In the genomic region with DNA sequence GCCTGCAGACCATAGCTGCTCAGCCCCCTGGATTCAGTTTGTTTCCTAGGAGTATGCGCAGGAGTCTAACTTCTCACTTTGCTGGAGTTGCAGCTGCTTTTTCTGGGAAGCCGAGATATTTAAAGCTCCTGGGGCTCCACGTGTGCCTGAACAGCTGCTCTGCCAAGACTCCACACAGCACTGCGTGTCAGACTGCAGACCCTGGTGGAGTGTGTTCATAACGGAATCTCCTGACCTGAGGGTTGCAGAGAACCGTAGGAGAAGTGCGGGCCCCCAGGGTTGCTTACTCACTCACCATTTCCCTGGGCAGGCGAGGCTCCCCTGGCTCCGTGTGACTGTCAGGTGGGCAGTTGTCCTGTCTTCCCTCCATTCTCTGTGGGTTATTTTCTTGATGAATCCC, we compare ENCODE assay signal across 20 cellular contexts.
DNase-seq lines count a peak whose midpoint lies in the region; ATAC-seq and TF ChIP-seq lines count a peak whose summit lies in the region.
"Had no signal": no experiment of that assay in that cellular context is flagged by ENCODE, and none has a peak within 500 bp of the region (broad histone marks: within the 10 kb centered on the region; RNA-seq: fewer than 3 reads in every experiment).

No MANE protein-coding gene starts in this region.

- H3K27ac ChIP-seq in stomach smooth muscle (ENCODE audit: low read length) = peak overlapping the region; percentile 3
- no peak overlapping the region for H3K27ac ChIP-seq in colonic mucosa
- H3K27ac ChIP-seq: GM23248, HL-60 had no signal

- peaks cover 6% of the 10 kb centered on the region for H3K36me3 Mint-ChIP-seq in nephron (ENCODE audit: low read depth)
- H3K36me3 Mint-ChIP-seq: CD4-positive, CD25-positive, alpha-beta regulatory T cell; CD8-positive, alpha-beta memory T cell had no signal

- H3K9ac ChIP-seq in stomach smooth muscle (ENCODE audit: low read length in 2 of 2) (no peak overlapping the region), colonic mucosa (ENCODE audit: low read depth in 2 of 2, low read length in 2 of 2) (no peak overlapping the region)
- H3K9ac ChIP-seq: GM23248 had no signal

- H3K27me3 ChIP-seq in stomach smooth muscle (ENCODE audit: control insufficient read depth in 1 of 2, insufficient read depth in 2 of 2, low read length in 2 of 2) (no peaks in the 10 kb centered on the region), colonic mucosa (no peaks in the 10 kb centered on the region)
- H3K27me3 ChIP-seq: BE2C had no signal

- H3K36me3 ChIP-seq in stomach smooth muscle (ENCODE audit: control insufficient read depth in 2 of 2, insufficient read depth in 2 of 2, low read length in 2 of 2) (no peaks in the 10 kb centered on the region), colonic mucosa (no peaks in the 10 kb centered on the region)
- H3K36me3 ChIP-seq: BE2C, HAP-1 had no signal

- H3K27ac Mint-ChIP-seq in nephron = no peak overlapping the region
- H3K27ac Mint-ChIP-seq: CD4-positive, CD25-positive, alpha-beta regulatory T cell; CD8-positive, alpha-beta memory T cell had no signal

- no peak for ATAC-seq in GM18861 (IDR thresholded peaks at IDR 0.05; ENCODE audit: unreplicated experiment)
- ATAC-seq: GM12878 had no signal

- peaks cover 7% of the 10 kb centered on the region for H3K4me1 ChIP-seq in stomach smooth muscle (ENCODE audit: control insufficient read depth, insufficient read depth, low read length)
- H3K4me1 ChIP-seq in colonic mucosa = no peaks in the 10 kb centered on the region
- H3K4me1 ChIP-seq: BE2C, HAP-1 had no signal

- intact Hi-C loops in colonic mucosa (cut with DNase I) = no loop called here

- H3K4me3 ChIP-seq in stomach smooth muscle (ENCODE audit: low read length in 2 of 2) (peak overlapping the region; percentile 35 to 44), colonic mucosa (no peak overlapping the region)
- H3K4me3 ChIP-seq: GM12878, GM23248, HAP-1 had no signal

- peak; percentile 16 for DNase-seq in KBM-7
- DNase-seq in RPMI8226 = peak; percentile 29
- DNase-seq in colonic mucosa = no peak
- DNase-seq: ACHN; BE2C; C1 segment of cervical spinal cord; CD4-positive, CD25-positive, alpha-beta regulatory T cell; CD8-positive, alpha-beta memory T cell; COR-L47; DMS 273 treated with DMSO at 0.1 percent for 48 hours; DMS53; DND-41; EL; GM23248 had no signal

- no peak for TF ChIP-seq CTCF in nephron (IDR thresholded peaks at IDR 0.05; ENCODE audit: unreplicated experiment in 3 of 3)
- no peak for TF ChIP-seq CTCF in colonic mucosa (IDR thresholded peaks at IDR 0.05)

- peak overlapping the region in 2 of 3 experiments; percentile 41 to 77 for H3K4me3 Mint-ChIP-seq in nephron
- H3K4me3 Mint-ChIP-seq: CD4-positive, CD25-positive, alpha-beta regulatory T cell; CD8-positive, alpha-beta memory T cell had no signal

- H3K4me1 Mint-ChIP-seq in nephron = no peaks in the 10 kb centered on the region
- H3K4me1 Mint-ChIP-seq: CD4-positive, CD25-positive, alpha-beta regulatory T cell; CD8-positive, alpha-beta memory T cell had no signal

- in situ Hi-C loops in KBM-7 (cut with MboI; ENCODE audit: low pct_unique_long_range_greater_than_20kb, low sequenced_read_pairs) = no loop called here

- no peaks in the 10 kb centered on the region for H3K27me3 Mint-ChIP-seq in nephron (ENCODE audit: low read depth)
- H3K27me3 Mint-ChIP-seq: CD4-positive, CD25-positive, alpha-beta regulatory T cell; CD8-positive, alpha-beta memory T cell had no signal

- H3K9me3 ChIP-seq in stomach smooth muscle (ENCODE audit: control insufficient read depth in 2 of 2, low read length in 2 of 2) (no peaks in the 10 kb centered on the region), colonic mucosa (no peaks in the 10 kb centered on the region)
- H3K9me3 ChIP-seq: BE2C had no signal

- peaks cover 20% of the 10 kb centered on the region for H3K9me3 Mint-ChIP-seq in nephron
